25 cellular contexts compared by ENCODE assay signal in genomic region chr17:52150935-52151334, GRCh38. TPM values are rescaled to one million over a fixed set of nuclear protein-coding genes. Genes with fewer than 3 reads are reported as not detected.
"Had no signal": no experiment of that assay in that cellular context is flagged by ENCODE, and none has a peak within 500 bp of the region (broad histone marks: within the 10 kb centered on the region; RNA-seq: fewer than 3 reads in every experiment).

No MANE protein-coding gene starts in this region.

- H3K36me3 ChIP-seq: left lung, lower lobe of right lung, pancreas, prostate gland, sigmoid colon, spleen, suprapubic skin, thoracic aorta, tibial artery, upper lobe of right lung had no signal

- H3K4me3 ChIP-seq: hepatocyte, left lung, lower lobe of right lung, pancreas, prostate gland, sigmoid colon, spleen, suprapubic skin, thoracic aorta, tibial artery, upper lobe of right lung had no signal

- DNase-seq: left colon; left lung; lower lobe of right lung; mammary epithelial cell; mesenchymal stem cell; naive thymus-derived CD8-positive, alpha-beta T cell; nucleus accumbens; pancreas; posterior cingulate gyrus; retina; right cardiac atrium; sigmoid colon; small intestine; spleen; stimulated activated CD4-positive, alpha-beta T cell treated with anti-CD3 and anti-CD28 coated beads, Interleukin-4, amount 100 ng/mL, for 24 hours; stimulated activated naive CD4-positive, alpha-beta T cell; tibial artery; trophoblast cell; upper lobe of right lung had no signal

- H3K9me3 ChIP-seq: left lung, lower lobe of right lung, pancreas, prostate gland, sigmoid colon, spleen, suprapubic skin, thoracic aorta, tibial artery, upper lobe of right lung had no signal

- H3K4me1 ChIP-seq: left lung, lower lobe of right lung, prostate gland, sigmoid colon, spleen, tibial artery, upper lobe of right lung had no signal

- H3K27me3 ChIP-seq: pancreas, tibial artery, upper lobe of right lung had no signal

- H3K27ac ChIP-seq: hepatocyte, left lung, lower lobe of right lung, pancreas, prostate gland, sigmoid colon, spleen, suprapubic skin, thoracic aorta, tibial artery, upper lobe of right lung had no signal

- ATAC-seq: left colon; left lung; lower lobe of right lung; naive thymus-derived CD8-positive, alpha-beta T cell; pancreas; right cardiac atrium; stimulated activated effector memory CD8-positive, alpha-beta T cell treated with anti-CD3 and anti-CD28 coated beads, Interleukin-12 subunit alpha, Interleukin-12 subunit beta, amount 100 ng/mL, for 72 hours; upper lobe of right lung had no signal

RNA-seq across cellular contexts. Expression of gene CA10, which starts 7.6 kb away (rescaled TPM):
- polyA plus RNA-seq: hepatocyte; liver; naive thymus-derived CD8-positive, alpha-beta T cell had no signal
